In the genomic region with DNA sequence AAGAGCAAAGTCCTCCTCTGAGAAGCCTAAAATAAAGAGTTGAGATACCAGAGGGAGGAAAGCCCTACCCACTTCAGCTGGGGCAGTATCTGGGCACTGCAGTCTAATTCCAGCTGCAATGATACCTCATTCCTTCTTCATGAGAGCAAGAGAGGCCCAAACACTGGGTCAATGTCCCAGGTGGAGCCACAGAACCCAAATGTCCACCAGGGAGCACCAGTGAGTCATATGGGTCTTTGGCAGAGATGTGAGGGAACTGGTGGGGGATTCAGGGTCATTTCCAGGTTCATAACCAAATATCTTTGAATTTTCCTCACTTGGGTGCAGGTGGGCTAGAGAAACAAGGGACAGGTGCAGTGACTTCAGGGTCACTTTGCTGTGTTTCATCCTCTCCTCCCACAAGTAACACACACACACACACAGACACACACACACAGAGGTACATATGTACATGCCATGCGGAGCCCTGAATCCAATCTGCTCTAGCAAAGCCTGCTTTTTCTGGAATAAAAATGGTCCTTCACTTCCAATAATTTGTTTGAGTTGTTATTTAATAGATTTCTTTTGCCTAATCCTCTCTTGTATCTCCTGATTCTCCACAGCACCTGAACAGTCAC, we compare ENCODE assay signal across 8 cellular contexts.
DNase-seq lines count a peak whose midpoint lies in the region; ATAC-seq and TF ChIP-seq lines count a peak whose summit lies in the region.

No MANE protein-coding gene starts in this region.

- H2AFZ ChIP-seq in mesenchymal stem cell (ENCODE audit: low read depth, low read length), result no peak overlapping the region

- DNase-seq in BE2C, result peak; percentile 45
- DNase-seq in NB4 (ENCODE audit: low read depth), result peak; percentile 43
- DNase-seq in choroid plexus epithelial cell (ENCODE audit: low read depth), result peak; percentile 58
- DNase-seq in mesenchymal stem cell, result peak; percentile 41

- no peak overlapping the region for H4K91ac ChIP-seq in mesenchymal stem cell (ENCODE audit: low read length)

- H3K27ac ChIP-seq in mesenchymal stem cell (ENCODE audit: low read length, poor library complexity, severe bottlenecking), result no peak overlapping the region

- no peak overlapping the region for H3K14ac ChIP-seq in mesenchymal stem cell (ENCODE audit: low read length in 2 of 2)

- H2BK120ac ChIP-seq in mesenchymal stem cell (ENCODE audit: low read depth, low read length), result no peak overlapping the region

- no peak overlapping the region for H3K18ac ChIP-seq in mesenchymal stem cell (ENCODE audit: low read depth in 1 of 2, low read length in 2 of 2)

- H3K4me3 ChIP-seq in BE2C (ENCODE audit: low read depth, low read length) (no peak overlapping the region), NB4 (ENCODE audit: low read depth, low read length) (no peak overlapping the region), choroid plexus epithelial cell (ENCODE audit: low read depth, low read length) (no peak overlapping the region), mesenchymal stem cell (ENCODE audit: insufficient read depth in 1 of 2, low read depth in 1 of 2, low read length in 2 of 2) (no peak overlapping the region)

- no peak overlapping the region for H3K9ac ChIP-seq in mesenchymal stem cell (ENCODE audit: low read length)

- no peaks in the 10 kb centered on the region; the same call in 1 of the 2 replicates for H3K4me1 ChIP-seq in BE2C
- no peaks in the 10 kb centered on the region for H3K4me1 ChIP-seq in mesenchymal stem cell (ENCODE audit: control insufficient read depth, insufficient read depth, low read depth, low read length)

- H4K8ac ChIP-seq in mesenchymal stem cell (ENCODE audit: low read length), result no peak overlapping the region

- H2BK12ac ChIP-seq in mesenchymal stem cell (ENCODE audit: low read length in 2 of 2), result peak overlapping the region in 1 of 2 experiments; percentile 79

- no CpG with 5 or more reads among the region's 1 CpG for WGBS in mesenchymal stem cell

- no peak overlapping the region for H3K23ac ChIP-seq in mesenchymal stem cell (ENCODE audit: low read length in 2 of 2)

- no peak overlapping the region for H3K4ac ChIP-seq in mesenchymal stem cell (ENCODE audit: low read depth in 1 of 2, low read length in 2 of 2)

- TF ChIP-seq CTCF in BE2C (IDR thresholded peaks at IDR 0.05; ENCODE audit: low read depth, low read length) (peak; percentile 70), NB4 (IDR thresholded peaks at IDR 0.05; ENCODE audit: low read depth, low read length) (peak; percentile 72), choroid plexus epithelial cell (conservative IDR thresholded peaks at IDR 0.05; ENCODE audit: low read depth, low read length) (peak; percentile 83)

- H3K27me3 ChIP-seq in BE2C (no peaks in the 10 kb centered on the region), mesenchymal stem cell (ENCODE audit: control insufficient read depth in 1 of 2, insufficient read depth in 1 of 2, low read length in 2 of 2) (peaks cover 14 to 29% of the 10 kb centered on the region in 2 experiments)

- H3K9me3 ChIP-seq in BE2C, result no peaks in the 10 kb centered on the region
- H3K9me3 ChIP-seq in mesenchymal stem cell (ENCODE audit: control insufficient read depth, low read length), result peaks cover 7% of the 10 kb centered on the region

- ATAC-seq in GM18498 (IDR thresholded peaks at IDR 0.05; ENCODE audit: unreplicated experiment) (peak; percentile 60), HG02870 (IDR thresholded peaks at IDR 0.05; ENCODE audit: unreplicated experiment) (no peak), HG02840 (IDR thresholded peaks at IDR 0.05; ENCODE audit: low FRiP score, unreplicated experiment) (no peak), HG02852 (IDR thresholded peaks at IDR 0.05; ENCODE audit: unreplicated experiment) (no peak)

- H3K4me2 ChIP-seq in mesenchymal stem cell (ENCODE audit: low read length, poor library complexity, severe bottlenecking), result no peak overlapping the region

- no peaks in the 10 kb centered on the region for H3K36me3 ChIP-seq in BE2C
- no peaks in the 10 kb centered on the region for H3K36me3 ChIP-seq in mesenchymal stem cell (ENCODE audit: control insufficient read depth in 1 of 2, insufficient read depth in 2 of 2, low read depth in 1 of 2, low read length in 2 of 2)

- TF ChIP-seq POLR2A in NB4 (IDR thresholded peaks at IDR 0.05; ENCODE audit: extremely low read depth, insufficient read length), result no peak

- no peak overlapping the region for H2AK5ac ChIP-seq in mesenchymal stem cell (ENCODE audit: low read length, severe bottlenecking)

- H2BK15ac ChIP-seq in mesenchymal stem cell (ENCODE audit: low read depth, poor library complexity, severe bottlenecking), result no peak overlapping the region

- no peak overlapping the region for H2BK5ac ChIP-seq in mesenchymal stem cell (ENCODE audit: low read depth, low read length, poor library complexity, severe bottlenecking)

- no peaks in the 10 kb centered on the region for H3K79me1 ChIP-seq in mesenchymal stem cell (replicated peaks; ENCODE audit: low read length, poor library complexity, severe bottlenecking)
